8 cellular contexts compared by ENCODE assay signal in genomic region chr4:6782147-6782845, GRCh38. TPM values are rescaled to one million over a fixed set of nuclear protein-coding genes. Genes with fewer than 3 reads are reported as not detected.
DNase-seq lines count a peak whose midpoint lies in the region; ATAC-seq, FAIRE-seq and TF ChIP-seq lines count a peak whose summit lies in the region.

TSS of gene KIAA0232 (plus strand) at chr4:6782727. CDS start at chr4:6824454, 41,727 bp downstream.

- H3K4me3 ChIP-seq in heart right ventricle = peak within 1 kb of the TSS; percentile 89 to 100 (median 98)
- peak within 1 kb of the TSS; percentile 96 to 99 (median 98) for H3K4me3 ChIP-seq in upper lobe of left lung

- no peaks in the 10 kb centered on the region for H3K9me3 Mint-ChIP-seq in T-cell

- H3K4me1 ChIP-seq in heart right ventricle (peaks cover 4 to 60% (median 54%) of the 10 kb centered on the region in 9 donors), upper lobe of left lung (peaks cover 13 to 26% (median 18%) of the 10 kb centered on the region in 4 donors)

- peaks cover 0 to 10% (median 0%) of the 10 kb centered on the region in 9 donors for H3K36me3 ChIP-seq in heart right ventricle
- peaks cover 0 to 3% (median 0%) of the 10 kb centered on the region in 4 donors for H3K36me3 ChIP-seq in upper lobe of left lung

- H3K4me1 Mint-ChIP-seq in T-cell = peaks cover 55 to 66% (median 65%) of the 10 kb centered on the region in 3 donors

- intact Hi-C loops in heart right ventricle (cut with DNase I) (loop anchor here in 8 of 10 donors (2.0 to 10.0 kb wide), 7 partner anchors 65 to 300 kb away; partner anchors contain the start of genes BLOC1S4 (in 4 of the 8) and MRFAP1 (in 1 of the 8)), posterior vena cava (cut with DNase I) (loop anchor here in 1 of 2 donors (5.0 to 10.0 kb wide), 2 partner anchors 60 to 63 kb away; no protein-coding TSS in a partner anchor)

- ATAC-seq in HG02798 (IDR thresholded peaks at IDR 0.05; ENCODE audit: poor library complexity, unreplicated experiment) (peak; percentile 75), T-cell (replicated peaks in 1 of 4) (peak; percentile 78 to 82 (median 78)), heart right ventricle (peak; percentile 77 to 89 (median 83)), upper lobe of left lung (ENCODE audit: low FRiP score in 2 of 2) (peak; percentile 93 to 95)

- H3K27me3 ChIP-seq in heart right ventricle (no peaks in the 10 kb centered on the region), upper lobe of left lung (no peaks in the 10 kb centered on the region)

- POLR2A ChIA-PET in T-cell (lab: Charles Lee) = no interaction called here

- H3K27ac ChIP-seq in adipose tissue (ENCODE audit: low read depth, low read length) = peak within 1 kb of the TSS; percentile 96
- H3K27ac ChIP-seq in heart right ventricle = peak within 1 kb of the TSS; percentile 92 to 100 (median 100)
- H3K27ac ChIP-seq in upper lobe of left lung = peak within 1 kb of the TSS; percentile 98 to 100 (median 100)

- no peaks in the 10 kb centered on the region for H3K9me3 ChIP-seq in heart right ventricle
- no peaks in the 10 kb centered on the region for H3K9me3 ChIP-seq in upper lobe of left lung

- peak; percentile 93 for FAIRE-seq in GM12891 (lab: Jason Lieb, UNC)

- 0 to 1% (median 1%) methylated on average over 55 to 100 of the region's 100 CpGs for WGBS in adipose tissue, 3 donors
- WGBS in heart right ventricle, 2 donors = 0 to 1% methylated on average over 82 to 100 of the region's 100 CpGs
- WGBS in upper lobe of left lung, 2 donors = 0 to 6% methylated on average over 3 to 19 of the region's 100 CpGs

- peak within 1 kb of the TSS; percentile 78 to 83 (median 82) for H3K4me3 Mint-ChIP-seq in T-cell

- TF ChIP-seq CTCF in heart right ventricle (IDR thresholded peaks at IDR 0.05) (peak in 1 of 9 donors; percentile 9), upper lobe of left lung (IDR thresholded peaks at IDR 0.05) (peak in 4 of 6 experiments; percentile 41 to 61 (median 42))

- CTCF ChIA-PET in T-cell (lab: Charles Lee) = interaction anchor here in 1 of 2 donors (0.9 to 1.2 kb wide), 2 partner anchors 91 to 204 kb away, joined by 4 read pairs; no protein-coding TSS in a partner anchor

- DNase-seq in GM12891 (ENCODE audit: insufficient read length, low spot score) = peak; percentile 95
- peak; percentile 19 for DNase-seq in NCI-H1436 treated with DMSO at 0.1 percent for 48 hours (lab: John Stamatoyannopoulos, UW)
- peak; percentile 75 to 91 (median 85) for DNase-seq in T-cell
- DNase-seq in heart right ventricle = peak; percentile 92 to 93
- DNase-seq in posterior vena cava (ENCODE audit: low spot score) = peak; percentile 97
- peak; percentile 94 to 97 for DNase-seq in upper lobe of left lung

- TF ChIP-seq POLR2A in GM12891 (IDR thresholded peaks at IDR 0.05; ENCODE audit: low read depth, low read length) (no peak), upper lobe of left lung (IDR thresholded peaks at IDR 0.05) (peak in 3 of 4 donors; percentile 53 to 88 (median 81))

- peak in 1 of 4 donors; percentile 31 for TF ChIP-seq EP300 in upper lobe of left lung (IDR thresholded peaks at IDR 0.05)

- no peaks in the 10 kb centered on the region for H3K27me3 Mint-ChIP-seq in T-cell

- H3K36me3 Mint-ChIP-seq in T-cell = peaks cover 2% of the 10 kb centered on the region

- H3K27ac Mint-ChIP-seq in T-cell = peak within 1 kb of the TSS; percentile 83 to 97

TF ChIP-seq in GM12891, 5 proteins besides CTCF, POLR2A, EP300 and RAD21:
- TF ChIP-seq TAF1 (IDR thresholded peaks at IDR 0.05; ENCODE audit: low read depth, low read length) = no peak
- TF ChIP-seq POU2F2 (IDR thresholded peaks at IDR 0.05; ENCODE audit: low read depth, low read length) = no peak
- peak; percentile 57 for TF ChIP-seq PAX5 (IDR thresholded peaks at IDR 0.05; ENCODE audit: insufficient read depth, low read length, severe bottlenecking)

RNA-seq across cellular contexts. Expression of gene KIAA0232, which starts in this region (rescaled TPM):
- 5.1 TPM for polyA plus RNA-seq in GM12891 (2012; ENCODE audit: low read depth, missing spikeins)
- total RNA-seq in T-cell (10 to 100 TPM; 16.5 to 20.9 (median 19.3) TPM), heart right ventricle (10 to 100 TPM; 63.4 to 89.6 (median 73.5) TPM), posterior vena cava (10 to 100 TPM; 29.1 to 32.9 TPM), upper lobe of left lung (10 to 100 TPM; 22.6 to 45.0 (median 24.4) TPM)
- polyA plus RNA-seq in adipose tissue (1 to 10 TPM; 3.8 to 9.8 (median 6.7) TPM), heart right ventricle (10 to 100 TPM; 12.8 to 23.6 TPM)

Comparison
In these comparisons a context has a peak if more than half of its experiments do, and no peak if none do; other contexts are left out.
1. Peak in every context shown above with its lines: DNase-seq, ATAC-seq, H3K4me3 ChIP-seq and H3K27ac ChIP-seq.
2. DNase-seq: peak in every context shown above with its lines; median percentile 97 in posterior vena cava; 96 in upper lobe of left lung; 95 in GM12891; 92 in heart right ventricle; 85 in T-cell; 19 in NCI-H1436 treated with DMSO at 0.1 percent for 48 hours.